22 cellular contexts compared by ENCODE assay signal in genomic region chrX:17584248-17584681, GRCh38.
A peak's percentile ranks its signal among the peaks of the same experiment; 100 is the strongest.
DNase-seq lines count a peak whose midpoint lies in the region; ATAC-seq and TF ChIP-seq lines count a peak whose summit lies in the region.
"Had no signal": no experiment of that assay in that cellular context is flagged by ENCODE, and none has a peak within 500 bp of the region (broad histone marks: within the 10 kb centered on the region; RNA-seq: fewer than 3 reads in every experiment).

No MANE protein-coding gene starts in this region.

- peak overlapping the region; percentile 76 for H3K27ac Mint-ChIP-seq in progenitor cell of endocrine pancreas
- H3K27ac Mint-ChIP-seq: activated naive CD8-positive, alpha-beta T cell treated with anti-CD3 and anti-CD28 coated beads for 36 hours; activated T-cell treated with anti-CD3 and anti-CD28 coated beads, Interleukin-2, amount 50 U/mL, for 72 hours; naive thymus-derived CD4-positive, alpha-beta T cell had no signal

- peak overlapping the region; percentile 53 for H3K4me3 ChIP-seq in GM23248
- H3K4me3 ChIP-seq in fibroblast of pulmonary artery (replicated peaks; ENCODE audit: low read depth, low read length), result no peak overlapping the region
- H3K4me3 ChIP-seq in transverse colon, result no peak overlapping the region
- H3K4me3 ChIP-seq: BLaER1, cardiac muscle cell, psoas muscle had no signal

- no peaks in the 10 kb centered on the region for H3K9me2 ChIP-seq in GM23248 (ENCODE audit: insufficient read depth)

- no peaks in the 10 kb centered on the region for H3K36me3 Mint-ChIP-seq in progenitor cell of endocrine pancreas (ENCODE audit: insufficient read depth)
- H3K36me3 Mint-ChIP-seq: activated naive CD8-positive, alpha-beta T cell treated with anti-CD3 and anti-CD28 coated beads for 36 hours; naive thymus-derived CD4-positive, alpha-beta T cell had no signal

- DNase-seq in GM23248 (peak; percentile 69), fibroblast of pulmonary artery (ENCODE audit: low read depth) (peak; percentile 23), progenitor cell of endocrine pancreas (ENCODE audit: low spot score, unreplicated experiment) (no peak), transverse colon (no peak), GM20000 (ENCODE audit: low spot score) (no peak)
- DNase-seq: activated CD4-positive, alpha-beta T cell treated with anti-CD3 and anti-CD28 coated beads, Interleukin-2, amount 50 U/mL, for 48 hours; activated naive CD8-positive, alpha-beta T cell treated with anti-CD3 and anti-CD28 coated beads for 36 hours; activated T-cell treated with anti-CD3 and anti-CD28 coated beads, Interleukin-2, amount 50 U/mL, for 72 hours; foreskin melanocyte; H7; left ventricle myocardium superior; naive thymus-derived CD4-positive, alpha-beta T cell; NCI-H1436; NCI-H226; psoas muscle; WERI-Rb-1 had no signal

- no peaks in the 10 kb centered on the region for H3K27me3 ChIP-seq in GM23248 (replicated peaks; ENCODE audit: insufficient read depth)
- H3K27me3 ChIP-seq in transverse colon, result no peaks in the 10 kb centered on the region
- H3K27me3 ChIP-seq: cardiac muscle cell had no signal

- H3F3A ChIP-seq in GM23248 (ENCODE audit: insufficient read depth), result peaks cover 27% of the 10 kb centered on the region

- H3K4me3 Mint-ChIP-seq in progenitor cell of endocrine pancreas (ENCODE audit: low read depth), result no peak overlapping the region
- H3K4me3 Mint-ChIP-seq: activated naive CD8-positive, alpha-beta T cell treated with anti-CD3 and anti-CD28 coated beads for 36 hours; activated T-cell treated with anti-CD3 and anti-CD28 coated beads, Interleukin-2, amount 50 U/mL, for 72 hours; naive thymus-derived CD4-positive, alpha-beta T cell had no signal

- ATAC-seq in SK-N-SH treated with all-trans-retinoic acid at 6 μM for 48 hours (peak; percentile 34), HG02852 (IDR thresholded peaks at IDR 0.05; ENCODE audit: unreplicated experiment) (no peak), GM21515 (IDR thresholded peaks at IDR 0.05; ENCODE audit: unreplicated experiment) (no peak)
- ATAC-seq: activated T-cell treated with anti-CD3 and anti-CD28 coated beads, Interleukin-2, amount 50 U/mL, for 72 hours; left ventricle myocardium superior; naive thymus-derived CD4-positive, alpha-beta T cell; psoas muscle; Right ventricle myocardium inferior had no signal

- H3K4me2 ChIP-seq in GM23248 (ENCODE audit: unreplicated experiment), result peak overlapping the region; percentile 57
- H3K4me2 ChIP-seq: BLaER1 had no signal

- in situ Hi-C loops in GM23248 (cut with MboI) (no loop called here), transverse colon (cut with MboI; ENCODE audit: low pct_ligation_motif_present in 1 of 4, low pct_unique_long_range_greater_than_20kb in 1 of 4, low sequenced_read_pairs in 3 of 4) (loop anchor here in 2 of 4 donors (25.0 kb wide), 1 partner anchor 347 kb away; no protein-coding TSS in a partner anchor)

- H3K9me3 Mint-ChIP-seq in progenitor cell of endocrine pancreas (ENCODE audit: low read depth), result peaks cover under 1% of the 10 kb centered on the region
- H3K9me3 Mint-ChIP-seq: activated naive CD8-positive, alpha-beta T cell treated with anti-CD3 and anti-CD28 coated beads for 36 hours; activated T-cell treated with anti-CD3 and anti-CD28 coated beads, Interleukin-2, amount 50 U/mL, for 72 hours; naive thymus-derived CD4-positive, alpha-beta T cell had no signal

- no peaks in the 10 kb centered on the region for H4K20me1 ChIP-seq in GM23248 (ENCODE audit: insufficient read depth)

- H3K9me3 ChIP-seq in GM23248 (ENCODE audit: low read depth), result no peaks in the 10 kb centered on the region
- no peaks in the 10 kb centered on the region for H3K9me3 ChIP-seq in transverse colon
- H3K9me3 ChIP-seq: BLaER1, psoas muscle had no signal

- H3K27ac ChIP-seq in GM23248 (peak overlapping the region; percentile 72), transverse colon (no peak overlapping the region)
- H3K27ac ChIP-seq: BLaER1, cardiac muscle cell, psoas muscle, WERI-Rb-1 had no signal

- H3K79me2 ChIP-seq in GM23248 (ENCODE audit: insufficient read depth), result peaks cover 1% of the 10 kb centered on the region; the same call in 1 of the 2 replicates

- peak overlapping the region; percentile 45; the same call in 1 of the 2 replicates for H2AFZ ChIP-seq in GM23248

- WGBS in GM23248 (ENCODE audit: low coverage in 1 of 2, low lambda C conversion rate in 2 of 2, missing lambda C conversion rate in 2 of 2), 2 experiments, result 4% methylated on average over 3 to 4 of the region's 4 CpGs
- WGBS in transverse colon (ENCODE audit: low coverage in 1 of 2), 2 donors, result 17% methylated on average over 4 of the region's 4 CpGs; no CpG with 5 or more reads in 1 of the 2 donors

- H3K4me1 ChIP-seq in GM23248 (ENCODE audit: insufficient read depth), result peaks cover 34% of the 10 kb centered on the region
- H3K4me1 ChIP-seq in transverse colon, result peaks cover 0 to 9% (median 0%) of the 10 kb centered on the region in 4 donors
- H3K4me1 ChIP-seq: psoas muscle had no signal

- H3K36me3 ChIP-seq in GM23248 (ENCODE audit: low read depth), result no peaks in the 10 kb centered on the region
- H3K36me3 ChIP-seq in transverse colon, result no peaks in the 10 kb centered on the region
- H3K36me3 ChIP-seq: BLaER1, cardiac muscle cell, WERI-Rb-1 had no signal

- no peak for TF ChIP-seq POLR2A in transverse colon (IDR thresholded peaks at IDR 0.05)

- TF ChIP-seq EP300 in transverse colon (IDR thresholded peaks at IDR 0.05; ENCODE audit: low read depth), result no peak

- TF ChIP-seq CTCF in fibroblast of pulmonary artery (IDR thresholded peaks at IDR 0.05; ENCODE audit: low read length, missing control alignments) (no peak), progenitor cell of endocrine pancreas (IDR thresholded peaks at IDR 0.05; ENCODE audit: unreplicated experiment) (no peak), transverse colon (IDR thresholded peaks at IDR 0.05) (no peak), GM20000 (IDR thresholded peaks at IDR 0.05; ENCODE audit: extremely low read depth, missing control alignments) (no peak)

- no peaks in the 10 kb centered on the region for H3K27me3 Mint-ChIP-seq in progenitor cell of endocrine pancreas

- H3K9ac ChIP-seq in GM23248, result peak overlapping the region; percentile 46; the same call in 1 of the 2 replicates
- H3K9ac ChIP-seq: BLaER1 had no signal

- H3K4me1 Mint-ChIP-seq in progenitor cell of endocrine pancreas (ENCODE audit: low read depth), result peaks cover 37% of the 10 kb centered on the region

- intact Hi-C loops in transverse colon (cut with DNase I; ENCODE audit: low total_unique reads), result loop anchor here (5.0 kb wide), 1 partner anchor 773 kb away; no protein-coding TSS in a partner anchor

TF ChIP-seq in SK-N-SH treated with all-trans-retinoic acid at 6 μM for 48 hours, 23 proteins besides CTCF, POLR2A, EP300 and RAD21:
- TF ChIP-seq ZFP30 (CRISPR knock-in tag; IDR thresholded peaks at IDR 0.05) (no peak), POU6F1 (CRISPR knock-in tag; IDR thresholded peaks at IDR 0.05; ENCODE audit: borderline replicate concordance, low read depth) (no peak), TCF4 (CRISPR knock-in tag; IDR thresholded peaks at IDR 0.05; ENCODE audit: borderline replicate concordance) (no peak), ZNF70 (CRISPR knock-in tag; IDR thresholded peaks at IDR 0.05) (no peak), ISL1 (CRISPR knock-in tag; IDR thresholded peaks at IDR 0.05) (peak; percentile 24; the same call in 1 of the 2 replicates)

Comparison
In these comparisons a context has a peak if more than half of its experiments do, and no peak if none do; other contexts are left out.
1. DNase-seq: peak in GM23248 (single experiment) and fibroblast of pulmonary artery (single experiment); none in progenitor cell of endocrine pancreas (single experiment), transverse colon (single experiment) and GM20000 (single experiment).